9 cellular contexts compared by ENCODE assay signal in the genomic region with DNA sequence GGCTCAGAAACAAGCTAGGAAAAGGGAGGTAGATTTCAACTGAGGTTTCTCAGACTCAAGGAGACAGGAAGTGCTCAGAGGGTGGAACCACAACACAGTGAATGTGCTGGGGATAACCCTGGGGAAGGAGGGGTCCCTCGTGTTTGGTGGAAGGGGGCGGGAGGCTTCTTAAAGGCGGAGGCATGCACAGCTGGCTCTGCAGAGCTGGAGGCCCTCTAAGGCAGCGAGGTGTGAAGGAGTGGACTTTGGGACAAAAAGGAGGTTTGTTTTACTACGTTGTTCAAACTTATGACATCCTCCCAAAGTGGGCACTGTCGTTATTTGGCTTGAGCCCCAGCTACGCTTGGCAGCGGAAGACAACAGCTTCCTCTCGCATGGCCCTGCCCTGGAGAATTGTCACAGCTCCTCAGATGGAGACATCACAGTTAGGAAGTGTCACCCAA. TPM values are rescaled to one million over a fixed set of nuclear protein-coding genes. Genes with fewer than 3 reads are reported as not detected.
DNase-seq lines count a peak whose midpoint lies in the region; ATAC-seq, FAIRE-seq and TF ChIP-seq lines count a peak whose summit lies in the region.
"Had no signal": no experiment of that assay in that cellular context is flagged by ENCODE, and none has a peak within 500 bp of the region (broad histone marks: within the 10 kb centered on the region; RNA-seq: fewer than 3 reads in every experiment).

No MANE protein-coding gene starts in this region.

- H3K4me1 Mint-ChIP-seq in chondrocyte (ENCODE audit: low read depth), result peaks cover 20% of the 10 kb centered on the region
- H3K4me1 Mint-ChIP-seq in nephron progenitor cell, result peaks cover 24% of the 10 kb centered on the region

- H3K9me3 ChIP-seq in OCI-LY3 (ENCODE audit: insufficient read depth, low read length), result no peaks in the 10 kb centered on the region

- no peak overlapping the region for H3K9ac ChIP-seq in OCI-LY3 (ENCODE audit: low read length)

- no peak for DNase-seq in chondrocyte (ENCODE audit: low spot score)
- DNase-seq in nephron progenitor cell, result no peak
- no peak for DNase-seq in midbrain (lab: John Stamatoyannopoulos, UW)
- no peak for DNase-seq in NCI-H1436 treated with DMSO at 0.1 percent for 48 hours (lab: John Stamatoyannopoulos, UW)
- DNase-seq: MV-4-11 had no signal

- H3K4me2 ChIP-seq in OCI-LY3 (ENCODE audit: low read length), result peak overlapping the region; percentile 83

- no peaks in the 10 kb centered on the region for H3K36me3 ChIP-seq in OCI-LY3 (replicated peaks; ENCODE audit: low read depth, low read length)

- no peaks in the 10 kb centered on the region for H3K27me3 ChIP-seq in OCI-LY3 (ENCODE audit: low read depth, low read length)

- H3K36me3 Mint-ChIP-seq in chondrocyte (ENCODE audit: low read depth), result no peaks in the 10 kb centered on the region
- no peaks in the 10 kb centered on the region for H3K36me3 Mint-ChIP-seq in nephron progenitor cell (ENCODE audit: low read depth)

- no peaks in the 10 kb centered on the region for H3K27me3 Mint-ChIP-seq in chondrocyte (ENCODE audit: low read depth)
- peaks cover 7% of the 10 kb centered on the region for H3K27me3 Mint-ChIP-seq in nephron progenitor cell (ENCODE audit: low read depth, poor library complexity)

- H4K20me1 ChIP-seq in OCI-LY3 (ENCODE audit: insufficient read depth, low read length), result no peaks in the 10 kb centered on the region

- peak overlapping the region; percentile 69; the same call in 1 of the 2 replicates for H3K4me3 ChIP-seq in OCI-LY3 (ENCODE audit: low read length)

- H3K4me3 Mint-ChIP-seq in chondrocyte (ENCODE audit: unreplicated experiment) (peak overlapping the region; percentile 16), nephron progenitor cell (peak overlapping the region; percentile 49)

- H2AFZ ChIP-seq in OCI-LY3 (ENCODE audit: low read depth, low read length), result 0 out of 2 replicates have a peak overlapping the region, but pooled peaks have one; percentile 39

- no peak overlapping the region for H3K27ac ChIP-seq in OCI-LY3 (ENCODE audit: low read length)

- TF ChIP-seq CTCF in OCI-LY3 (IDR thresholded peaks at IDR 0.05; ENCODE audit: low read depth, low read length), result no peak
- no peak for TF ChIP-seq CTCF in chondrocyte (IDR thresholded peaks at IDR 0.05)
- no peak for TF ChIP-seq CTCF in nephron progenitor cell (IDR thresholded peaks at IDR 0.05)

- H3K9me3 Mint-ChIP-seq in chondrocyte (ENCODE audit: low read depth) (peaks cover 2% of the 10 kb centered on the region), nephron progenitor cell (peaks cover 49% of the 10 kb centered on the region)

- FAIRE-seq in A204.1 (lab: Jason Lieb, UNC), result peak; percentile 89

- ATAC-seq in HG02840 (IDR thresholded peaks at IDR 0.05; ENCODE audit: low FRiP score, unreplicated experiment) (no peak), GM18858 (IDR thresholded peaks at IDR 0.05; ENCODE audit: unreplicated experiment) (no peak)

- H3K27ac Mint-ChIP-seq in chondrocyte (ENCODE audit: unreplicated experiment) (no peak overlapping the region), nephron progenitor cell (no peak overlapping the region)

- H3K79me2 ChIP-seq in OCI-LY3 (ENCODE audit: low read length), result no peaks in the 10 kb centered on the region

- peaks cover 43% of the 10 kb centered on the region for H3K4me1 ChIP-seq in OCI-LY3 (ENCODE audit: low read length)

RNA-seq across cellular contexts. Expression of a gene that starts 21.7 kb away (rescaled TPM):
- total RNA-seq in chondrocyte, result 9.3 to 11.0 TPM (median 10.1 TPM) in 3 replicates
